12 cellular contexts compared by ENCODE assay signal in the genomic region with DNA sequence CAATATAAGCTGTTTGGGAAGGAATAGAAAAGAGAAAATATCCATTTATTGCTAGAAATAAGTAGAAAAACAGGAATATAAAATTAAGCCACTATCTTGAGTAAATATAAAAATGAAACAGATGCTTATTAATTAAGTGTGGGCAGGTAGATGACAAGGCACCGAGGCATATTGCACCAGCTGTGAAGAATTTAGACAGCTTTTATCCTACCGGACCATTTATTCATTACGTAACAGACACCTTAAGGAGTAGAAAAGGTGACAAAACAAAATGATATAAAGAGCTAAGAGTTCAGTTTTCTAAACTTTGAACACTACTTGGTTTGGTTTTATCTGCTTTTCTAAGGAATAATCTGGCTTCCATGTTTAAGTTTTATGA.
DNase-seq lines count a peak whose midpoint lies in the region; ATAC-seq and TF ChIP-seq lines count a peak whose summit lies in the region.
"Had no signal": no experiment of that assay in that cellular context is flagged by ENCODE, and none has a peak within 500 bp of the region (broad histone marks: within the 10 kb centered on the region; RNA-seq: fewer than 3 reads in every experiment).

No MANE protein-coding gene starts in this region.

- peak overlapping the region; percentile 63 for H3K4me3 Mint-ChIP-seq in endodermal cell
- H3K4me3 Mint-ChIP-seq in progenitor cell of endocrine pancreas (ENCODE audit: low read depth), result peak overlapping the region; percentile 76
- no peak overlapping the region for H3K4me3 Mint-ChIP-seq in activated T-cell treated with anti-CD3 and anti-CD28 coated beads, Interleukin-2, amount 50 U/mL, for 4 hours

- DNase-seq in endodermal cell (no peak), progenitor cell of endocrine pancreas (ENCODE audit: low spot score, unreplicated experiment) (no peak), 8988T (no peak)
- no peak for DNase-seq in activated T-cell treated with anti-CD3 and anti-CD28 coated beads, Interleukin-2, amount 50 U/mL, for 4 hours
- DNase-seq in stimulated activated CD8-positive, alpha-beta memory T cell treated with anti-CD3 and anti-CD28 coated beads, Interleukin-4, amount 100 ng/mL, for 48 hours, result no peak
- DNase-seq: activated CD4-positive, CD25-positive, alpha-beta regulatory T cell; mesendoderm; NCI-H2107 had no signal

- H3K4me3 ChIP-seq in HUES48 (ENCODE audit: low read depth, low read length), result peak overlapping the region; percentile 54
- no peak overlapping the region for H3K4me3 ChIP-seq in endodermal cell (ENCODE audit: low read length)
- H3K4me3 ChIP-seq: SJSA1 had no signal

- peak; percentile 16 for ATAC-seq in GM19043 (IDR thresholded peaks at IDR 0.05; ENCODE audit: low read depth, unreplicated experiment)
- no peak for ATAC-seq in HG03571 (IDR thresholded peaks at IDR 0.05; ENCODE audit: unreplicated experiment)
- no peak for ATAC-seq in activated T-cell treated with anti-CD3 and anti-CD28 coated beads, Interleukin-2, amount 50 U/mL, for 4 hours

- WGBS in endodermal cell (ENCODE audit: insufficient coverage in 1 of 2, insufficient read length in 1 of 2), 2 experiments, result 83 to 98% methylated on average over 1 to 3 of the region's 3 CpGs

- H3K4me1 ChIP-seq in HUES48 (ENCODE audit: control insufficient read depth, insufficient read depth, low read length) (no peaks in the 10 kb centered on the region), endodermal cell (ENCODE audit: control insufficient read depth, insufficient read depth, low read length) (no peaks in the 10 kb centered on the region)
- H3K4me1 ChIP-seq: SJSA1 had no signal

- peaks cover 3% of the 10 kb centered on the region; the same call in 1 of the 2 replicates for H3K27me3 ChIP-seq in HUES48 (ENCODE audit: control insufficient read depth, insufficient read depth, low read length)
- H3K27me3 ChIP-seq in endodermal cell (ENCODE audit: control insufficient read depth, insufficient read depth, low read length, poor library complexity, severe bottlenecking), result no peaks in the 10 kb centered on the region
- H3K27me3 ChIP-seq: SJSA1 had no signal

- H3K9ac ChIP-seq in HUES48 (ENCODE audit: low read depth, low read length), result no peak overlapping the region
- no peak overlapping the region for H3K9ac ChIP-seq in endodermal cell (ENCODE audit: extremely low read depth, low read length, poor library complexity, severe bottlenecking)

- H3K27me3 Mint-ChIP-seq in endodermal cell (ENCODE audit: insufficient read depth) (peaks cover 22% of the 10 kb centered on the region), progenitor cell of endocrine pancreas (peaks cover 17% of the 10 kb centered on the region)
- no peaks in the 10 kb centered on the region for H3K27me3 Mint-ChIP-seq in activated T-cell treated with anti-CD3 and anti-CD28 coated beads, Interleukin-2, amount 50 U/mL, for 4 hours (ENCODE audit: low read depth)

- H3K9me3 ChIP-seq in HUES48 (ENCODE audit: control insufficient read depth, insufficient read depth, low read length) (no peaks in the 10 kb centered on the region), endodermal cell (ENCODE audit: control insufficient read depth, low read length) (no peaks in the 10 kb centered on the region)
- H3K9me3 ChIP-seq: SJSA1 had no signal

- H3K27ac ChIP-seq in HUES48 (ENCODE audit: low read depth, low read length) (no peak overlapping the region), endodermal cell (ENCODE audit: low read depth, low read length) (no peak overlapping the region)
- H3K27ac ChIP-seq: SJSA1 had no signal

- H3K9me3 Mint-ChIP-seq in endodermal cell (no peaks in the 10 kb centered on the region), progenitor cell of endocrine pancreas (ENCODE audit: low read depth) (no peaks in the 10 kb centered on the region)
- H3K9me3 Mint-ChIP-seq in activated T-cell treated with anti-CD3 and anti-CD28 coated beads, Interleukin-2, amount 50 U/mL, for 4 hours, result peaks cover 4% of the 10 kb centered on the region

- no peaks in the 10 kb centered on the region for H3K36me3 ChIP-seq in HUES48 (ENCODE audit: control insufficient read depth, insufficient read depth, low read length)
- no peaks in the 10 kb centered on the region for H3K36me3 ChIP-seq in endodermal cell (ENCODE audit: control insufficient read depth, insufficient read depth, low read length)
- H3K36me3 ChIP-seq: SJSA1 had no signal

- H3K36me3 Mint-ChIP-seq in endodermal cell (ENCODE audit: low read depth), result no peaks in the 10 kb centered on the region
- no peaks in the 10 kb centered on the region for H3K36me3 Mint-ChIP-seq in progenitor cell of endocrine pancreas (ENCODE audit: insufficient read depth)
- H3K36me3 Mint-ChIP-seq in activated T-cell treated with anti-CD3 and anti-CD28 coated beads, Interleukin-2, amount 50 U/mL, for 4 hours (ENCODE audit: insufficient read depth), result no peaks in the 10 kb centered on the region

- no peak overlapping the region for H3K27ac Mint-ChIP-seq in endodermal cell
- no peak overlapping the region for H3K27ac Mint-ChIP-seq in progenitor cell of endocrine pancreas

- TF ChIP-seq CTCF in endodermal cell (conservative IDR thresholded peaks at IDR 0.05) (no peak), progenitor cell of endocrine pancreas (IDR thresholded peaks at IDR 0.05; ENCODE audit: unreplicated experiment) (no peak)

- no peaks in the 10 kb centered on the region for H3K4me1 Mint-ChIP-seq in endodermal cell
- no peaks in the 10 kb centered on the region for H3K4me1 Mint-ChIP-seq in progenitor cell of endocrine pancreas (ENCODE audit: low read depth)
- no peaks in the 10 kb centered on the region for H3K4me1 Mint-ChIP-seq in activated T-cell treated with anti-CD3 and anti-CD28 coated beads, Interleukin-2, amount 50 U/mL, for 4 hours (ENCODE audit: low read depth)
